20 cellular contexts compared by ENCODE assay signal in the genomic region with DNA sequence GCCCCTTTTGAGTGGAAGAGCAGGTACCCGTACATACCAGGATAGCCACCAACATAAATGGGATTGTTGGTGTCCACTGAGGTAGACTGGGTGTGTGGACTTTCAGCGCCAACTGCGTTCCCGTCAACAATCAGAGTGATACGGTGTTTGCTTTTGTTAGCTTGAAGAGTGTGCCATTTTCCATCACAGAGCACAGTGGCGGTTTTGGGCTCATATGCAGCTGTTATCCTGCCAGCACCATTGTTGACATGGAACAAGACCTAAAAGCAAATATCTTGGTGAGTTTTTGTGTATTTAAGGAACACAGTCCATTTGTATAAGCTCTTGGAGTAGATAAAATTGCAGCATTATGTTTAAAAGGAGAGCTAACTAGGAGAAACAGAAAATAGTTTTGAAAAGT.
"Had no signal": no experiment of that assay in that cellular context is flagged by ENCODE, and none has a peak within 500 bp of the region (broad histone marks: within the 10 kb centered on the region; RNA-seq: fewer than 3 reads in every experiment).

No MANE protein-coding gene starts in this region.

- H3K4me1 ChIP-seq: esophagus muscularis mucosa, right atrium auricular region, tibial nerve, vagina had no signal

- H3K27ac ChIP-seq: cardiac muscle cell, esophagus muscularis mucosa, right atrium auricular region, tibial nerve, vagina had no signal

- H3K27me3 ChIP-seq: cardiac muscle cell, right atrium auricular region, tibial nerve, vagina had no signal

- H3K4me3 ChIP-seq: cardiac muscle cell, esophagus muscularis mucosa, right atrium auricular region, tibial nerve, vagina had no signal

- H3K9me3 ChIP-seq: esophagus muscularis mucosa, right atrium auricular region, tibial nerve, vagina had no signal

- ATAC-seq: activated CD8-positive, alpha-beta T cell treated with anti-CD3 and anti-CD28 coated beads for 36 hours; activated T-helper 17 cell treated with anti-CD3 and anti-CD28 coated beads, Interleukin-2, amount 50 U/mL, for 72 hours; left ventricle myocardium superior had no signal

- DNase-seq: activated CD4-positive, alpha-beta T cell treated with anti-CD3 and anti-CD28 coated beads, Interleukin-2, amount 10 ng/mL, durations not matched to agents 24 days and 14 days; activated CD8-positive, alpha-beta T cell treated with anti-CD3 and anti-CD28 coated beads for 36 hours; activated naive CD4-positive, alpha-beta T cell; activated naive CD8-positive, alpha-beta T cell treated with anti-CD3 and anti-CD28 coated beads for 36 hours; activated T-cell treated with anti-CD3 and anti-CD28 coated beads, Interleukin-2, amount 50 U/mL, for 1 hour; amniotic stem cell; effector CD8-positive, alpha-beta T cell; immature natural killer cell; kidney glomerular epithelial cell; left ventricle myocardium superior; occipital lobe; stimulated activated CD4-positive, alpha-beta T cell treated with anti-CD3 and anti-CD28 coated beads, Interleukin-2, amount 100 ng/mL, for 24 hours; stimulated activated naive CD4-positive, alpha-beta T cell treated with Interleukin-2 at 50 U/mL for 16 hours; substantia nigra had no signal

- H3K36me3 ChIP-seq: esophagus muscularis mucosa, right atrium auricular region, tibial nerve, vagina had no signal
